ENCODE assay signal across 1 cellular context in the genomic region with DNA sequence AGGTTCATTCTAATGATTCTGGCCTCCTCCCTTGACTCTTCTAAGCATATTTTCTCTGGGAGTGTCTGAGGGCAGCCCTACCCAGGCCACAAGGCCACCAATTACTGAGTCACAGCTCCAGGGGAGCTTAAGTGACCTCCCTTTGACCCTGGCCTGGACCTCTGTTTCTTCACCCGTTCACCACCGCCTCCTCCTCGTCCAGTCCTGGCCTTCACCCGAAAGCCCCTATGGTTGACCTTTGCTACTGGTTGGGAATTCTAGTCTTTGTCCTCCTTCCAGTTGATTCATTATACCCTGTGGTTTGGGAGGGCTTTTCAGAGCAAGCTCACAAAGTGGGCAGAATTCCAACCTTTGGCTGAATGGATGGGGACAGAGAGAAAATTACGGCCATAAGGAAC.
TF ChIP-seq lines count a peak whose summit lies in the region.

No MANE protein-coding gene starts in this region.

TF ChIP-seq in HepG2, 621 proteins besides CTCF, POLR2A, EP300 and RAD21 (continued from another document):
- TF ChIP-seq NBN (conservative IDR thresholded peaks at IDR 0.05) (no peak), THAP11 (CRISPR knock-in tag; IDR thresholded peaks at IDR 0.05) (no peak), TEAD2 (CRISPR knock-in tag; IDR thresholded peaks at IDR 0.05) (no peak), ZNF83 (CRISPR knock-in tag; IDR thresholded peaks at IDR 0.05; ENCODE audit: borderline replicate concordance) (no peak), ZNF839 (CRISPR knock-in tag; IDR thresholded peaks at IDR 0.05; ENCODE audit: borderline replicate concordance) (no peak), BRCA1 (CRISPR knock-in tag; IDR thresholded peaks at IDR 0.05) (no peak), FOXM1 (CRISPR knock-in tag; IDR thresholded peaks at IDR 0.05) (no peak), CBFB (CRISPR knock-in tag; IDR thresholded peaks at IDR 0.05) (no peak), PCBP1 (IDR thresholded peaks at IDR 0.05; ENCODE audit: borderline replicate concordance, low read depth, low read length) (no peak), NR3C1 (CRISPR knock-in tag; IDR thresholded peaks at IDR 0.05) (no peak), NCOR1 (IDR thresholded peaks at IDR 0.05; ENCODE audit: borderline replicate concordance, low read length) (no peak), ATAD3A (CRISPR knock-in tag; IDR thresholded peaks at IDR 0.05) (no peak), ZC3H4 (CRISPR knock-in tag; IDR thresholded peaks at IDR 0.05; ENCODE audit: borderline replicate concordance) (no peak), CCDC6 (CRISPR knock-in tag; IDR thresholded peaks at IDR 0.05) (no peak), NR2F6 (IDR thresholded peaks at IDR 0.05) (0 out of 2 replicates have a peak, but pooled peaks have one; percentile 28), NR2F6 (CRISPR knock-in tag; IDR thresholded peaks at IDR 0.05) (no peak), ZNF720 (CRISPR knock-in tag; IDR thresholded peaks at IDR 0.05) (no peak), ZNF468 (CRISPR knock-in tag; IDR thresholded peaks at IDR 0.05) (no peak), MAFG (CRISPR knock-in tag; IDR thresholded peaks at IDR 0.05) (no peak), FOSL2 (CRISPR knock-in tag; IDR thresholded peaks at IDR 0.05) (0 out of 2 replicates have a peak, but pooled peaks have one; percentile 36), RXRA (CRISPR knock-in tag; IDR thresholded peaks at IDR 0.05) (peak; percentile 70; the same call in 1 of the 2 replicates), MIER3 (CRISPR knock-in tag; IDR thresholded peaks at IDR 0.05; ENCODE audit: borderline replicate concordance) (no peak), EZH2 (conservative IDR thresholded peaks at IDR 0.05; ENCODE audit: low read depth, low read length) (no peak), NR2F1 (CRISPR knock-in tag; IDR thresholded peaks at IDR 0.05) (peak in 1 of 2 experiments; percentile 44; a peak in 1 of 4 replicates), ZNF780A (CRISPR knock-in tag; IDR thresholded peaks at IDR 0.05) (no peak), AGO2 (optimal IDR thresholded peaks at IDR 0.05; ENCODE audit: low read depth, low read length) (no peak), ZNF24 (IDR thresholded peaks at IDR 0.05) (no peak), RELA (CRISPR knock-in tag; IDR thresholded peaks at IDR 0.05) (no peak), GTF2F1 (IDR thresholded peaks at IDR 0.05; ENCODE audit: low read length) (no peak), SIX4 (CRISPR knock-in tag; IDR thresholded peaks at IDR 0.05) (no peak), MTA1 (CRISPR knock-in tag; IDR thresholded peaks at IDR 0.05; ENCODE audit: borderline replicate concordance) (no peak), ZNF224 (CRISPR knock-in tag; IDR thresholded peaks at IDR 0.05) (no peak), ELF3 (CRISPR knock-in tag; IDR thresholded peaks at IDR 0.05) (no peak), ZFP37 (CRISPR knock-in tag; IDR thresholded peaks at IDR 0.05; ENCODE audit: borderline replicate concordance) (no peak), ZNF782 (CRISPR knock-in tag; IDR thresholded peaks at IDR 0.05; ENCODE audit: borderline replicate concordance) (no peak), HNF4A (CRISPR knock-in tag; IDR thresholded peaks at IDR 0.05) (peak; percentile 33; the same call in 1 of the 2 replicates), ZNF431 (CRISPR knock-in tag; IDR thresholded peaks at IDR 0.05; ENCODE audit: borderline replicate concordance, low read depth) (no peak), RARA (CRISPR knock-in tag; IDR thresholded peaks at IDR 0.05) (peak; percentile 76), ZBTB3 (CRISPR knock-in tag; IDR thresholded peaks at IDR 0.05; ENCODE audit: borderline replicate concordance, low read depth) (no peak)
- TF ChIP-seq, protein P1, sequence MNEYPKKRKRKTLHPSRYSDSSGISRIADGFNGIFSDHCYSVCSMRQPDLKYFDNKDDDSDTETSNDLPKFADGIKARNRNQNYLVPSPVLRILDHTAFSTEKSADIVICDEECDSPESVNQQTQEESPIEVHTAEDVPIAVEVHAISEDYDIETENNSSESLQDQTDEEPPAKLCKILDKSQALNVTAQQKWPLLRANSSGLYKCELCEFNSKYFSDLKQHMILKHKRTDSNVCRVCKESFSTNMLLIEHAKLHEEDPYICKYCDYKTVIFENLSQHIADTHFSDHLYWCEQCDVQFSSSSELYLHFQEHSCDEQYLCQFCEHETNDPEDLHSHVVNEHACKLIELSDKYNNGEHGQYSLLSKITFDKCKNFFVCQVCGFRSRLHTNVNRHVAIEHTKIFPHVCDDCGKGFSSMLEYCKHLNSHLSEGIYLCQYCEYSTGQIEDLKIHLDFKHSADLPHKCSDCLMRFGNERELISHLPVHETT (CRISPR knock-in tag; conservative IDR thresholded peaks at IDR 0.05) = no peak
- TF ChIP-seq, protein P2, sequence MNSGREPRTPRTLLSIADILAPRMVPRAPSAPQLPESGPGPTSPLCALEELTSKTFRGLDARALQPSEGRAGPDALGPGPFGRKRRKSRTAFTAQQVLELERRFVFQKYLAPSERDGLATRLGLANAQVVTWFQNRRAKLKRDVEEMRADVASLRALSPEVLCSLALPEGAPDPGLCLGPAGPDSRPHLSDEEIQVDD (CRISPR knock-in tag; IDR thresholded peaks at IDR 0.05; ENCODE audit: borderline replicate concordance) = no peak
- TF ChIP-seq, protein P3, sequence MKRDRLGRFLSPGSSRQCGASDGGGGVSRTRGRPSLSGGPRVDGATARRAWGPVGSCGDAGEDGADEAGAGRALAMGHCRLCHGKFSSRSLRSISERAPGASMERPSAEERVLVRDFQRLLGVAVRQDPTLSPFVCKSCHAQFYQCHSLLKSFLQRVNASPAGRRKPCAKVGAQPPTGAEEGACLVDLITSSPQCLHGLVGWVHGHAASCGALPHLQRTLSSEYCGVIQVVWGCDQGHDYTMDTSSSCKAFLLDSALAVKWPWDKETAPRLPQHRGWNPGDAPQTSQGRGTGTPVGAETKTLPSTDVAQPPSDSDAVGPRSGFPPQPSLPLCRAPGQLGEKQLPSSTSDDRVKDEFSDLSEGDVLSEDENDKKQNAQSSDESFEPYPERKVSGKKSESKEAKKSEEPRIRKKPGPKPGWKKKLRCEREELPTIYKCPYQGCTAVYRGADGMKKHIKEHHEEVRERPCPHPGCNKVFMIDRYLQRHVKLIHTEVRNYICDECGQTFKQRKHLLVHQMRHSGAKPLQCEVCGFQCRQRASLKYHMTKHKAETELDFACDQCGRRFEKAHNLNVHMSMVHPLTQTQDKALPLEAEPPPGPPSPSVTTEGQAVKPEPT (CRISPR knock-in tag; IDR thresholded peaks at IDR 0.05; ENCODE audit: low read depth) = no peak
- TF ChIP-seq, protein P4, sequence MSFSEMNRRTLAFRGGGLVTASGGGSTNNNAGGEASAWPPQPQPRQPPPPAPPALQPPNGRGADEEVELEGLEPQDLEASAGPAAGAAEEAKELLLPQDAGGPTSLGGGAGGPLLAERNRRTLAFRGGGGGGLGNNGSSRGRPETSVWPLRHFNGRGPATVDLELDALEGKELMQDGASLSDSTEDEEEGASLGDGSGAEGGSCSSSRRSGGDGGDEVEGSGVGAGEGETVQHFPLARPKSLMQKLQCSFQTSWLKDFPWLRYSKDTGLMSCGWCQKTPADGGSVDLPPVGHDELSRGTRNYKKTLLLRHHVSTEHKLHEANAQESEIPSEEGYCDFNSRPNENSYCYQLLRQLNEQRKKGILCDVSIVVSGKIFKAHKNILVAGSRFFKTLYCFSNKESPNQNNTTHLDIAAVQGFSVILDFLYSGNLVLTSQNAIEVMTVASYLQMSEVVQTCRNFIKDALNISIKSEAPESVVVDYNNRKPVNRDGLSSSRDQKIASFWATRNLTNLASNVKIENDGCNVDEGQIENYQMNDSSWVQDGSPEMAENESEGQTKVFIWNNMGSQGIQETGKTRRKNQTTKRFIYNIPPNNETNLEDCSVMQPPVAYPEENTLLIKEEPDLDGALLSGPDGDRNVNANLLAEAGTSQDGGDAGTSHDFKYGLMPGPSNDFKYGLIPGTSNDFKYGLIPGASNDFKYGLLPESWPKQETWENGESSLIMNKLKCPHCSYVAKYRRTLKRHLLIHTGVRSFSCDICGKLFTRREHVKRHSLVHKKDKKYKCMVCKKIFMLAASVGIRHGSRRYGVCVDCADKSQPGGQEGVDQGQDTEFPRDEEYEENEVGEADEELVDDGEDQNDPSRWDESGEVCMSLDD (CRISPR knock-in tag; IDR thresholded peaks at IDR 0.05; ENCODE audit: borderline replicate concordance) = no peak
- TF ChIP-seq, protein P5, sequence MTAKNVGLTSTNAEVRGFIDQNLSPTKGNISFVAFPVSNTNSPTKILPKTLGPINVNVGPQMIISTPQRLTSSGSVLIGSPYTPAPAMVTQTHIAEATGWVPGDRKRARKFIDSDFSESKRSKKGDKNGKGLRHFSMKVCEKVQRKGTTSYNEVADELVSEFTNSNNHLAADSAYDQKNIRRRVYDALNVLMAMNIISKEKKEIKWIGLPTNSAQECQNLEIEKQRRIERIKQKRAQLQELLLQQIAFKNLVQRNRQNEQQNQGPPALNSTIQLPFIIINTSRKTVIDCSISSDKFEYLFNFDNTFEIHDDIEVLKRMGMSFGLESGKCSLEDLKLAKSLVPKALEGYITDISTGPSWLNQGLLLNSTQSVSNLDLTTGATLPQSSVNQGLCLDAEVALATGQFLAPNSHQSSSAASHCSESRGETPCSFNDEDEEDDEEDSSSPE (CRISPR knock-in tag; IDR thresholded peaks at IDR 0.05) = no peak
- TF ChIP-seq, protein P6, sequence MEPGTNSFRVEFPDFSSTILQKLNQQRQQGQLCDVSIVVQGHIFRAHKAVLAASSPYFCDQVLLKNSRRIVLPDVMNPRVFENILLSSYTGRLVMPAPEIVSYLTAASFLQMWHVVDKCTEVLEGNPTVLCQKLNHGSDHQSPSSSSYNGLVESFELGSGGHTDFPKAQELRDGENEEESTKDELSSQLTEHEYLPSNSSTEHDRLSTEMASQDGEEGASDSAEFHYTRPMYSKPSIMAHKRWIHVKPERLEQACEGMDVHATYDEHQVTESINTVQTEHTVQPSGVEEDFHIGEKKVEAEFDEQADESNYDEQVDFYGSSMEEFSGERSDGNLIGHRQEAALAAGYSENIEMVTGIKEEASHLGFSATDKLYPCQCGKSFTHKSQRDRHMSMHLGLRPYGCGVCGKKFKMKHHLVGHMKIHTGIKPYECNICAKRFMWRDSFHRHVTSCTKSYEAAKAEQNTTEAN (CRISPR knock-in tag; conservative IDR thresholded peaks at IDR 0.05) = no peak
- TF ChIP-seq, protein P7, sequence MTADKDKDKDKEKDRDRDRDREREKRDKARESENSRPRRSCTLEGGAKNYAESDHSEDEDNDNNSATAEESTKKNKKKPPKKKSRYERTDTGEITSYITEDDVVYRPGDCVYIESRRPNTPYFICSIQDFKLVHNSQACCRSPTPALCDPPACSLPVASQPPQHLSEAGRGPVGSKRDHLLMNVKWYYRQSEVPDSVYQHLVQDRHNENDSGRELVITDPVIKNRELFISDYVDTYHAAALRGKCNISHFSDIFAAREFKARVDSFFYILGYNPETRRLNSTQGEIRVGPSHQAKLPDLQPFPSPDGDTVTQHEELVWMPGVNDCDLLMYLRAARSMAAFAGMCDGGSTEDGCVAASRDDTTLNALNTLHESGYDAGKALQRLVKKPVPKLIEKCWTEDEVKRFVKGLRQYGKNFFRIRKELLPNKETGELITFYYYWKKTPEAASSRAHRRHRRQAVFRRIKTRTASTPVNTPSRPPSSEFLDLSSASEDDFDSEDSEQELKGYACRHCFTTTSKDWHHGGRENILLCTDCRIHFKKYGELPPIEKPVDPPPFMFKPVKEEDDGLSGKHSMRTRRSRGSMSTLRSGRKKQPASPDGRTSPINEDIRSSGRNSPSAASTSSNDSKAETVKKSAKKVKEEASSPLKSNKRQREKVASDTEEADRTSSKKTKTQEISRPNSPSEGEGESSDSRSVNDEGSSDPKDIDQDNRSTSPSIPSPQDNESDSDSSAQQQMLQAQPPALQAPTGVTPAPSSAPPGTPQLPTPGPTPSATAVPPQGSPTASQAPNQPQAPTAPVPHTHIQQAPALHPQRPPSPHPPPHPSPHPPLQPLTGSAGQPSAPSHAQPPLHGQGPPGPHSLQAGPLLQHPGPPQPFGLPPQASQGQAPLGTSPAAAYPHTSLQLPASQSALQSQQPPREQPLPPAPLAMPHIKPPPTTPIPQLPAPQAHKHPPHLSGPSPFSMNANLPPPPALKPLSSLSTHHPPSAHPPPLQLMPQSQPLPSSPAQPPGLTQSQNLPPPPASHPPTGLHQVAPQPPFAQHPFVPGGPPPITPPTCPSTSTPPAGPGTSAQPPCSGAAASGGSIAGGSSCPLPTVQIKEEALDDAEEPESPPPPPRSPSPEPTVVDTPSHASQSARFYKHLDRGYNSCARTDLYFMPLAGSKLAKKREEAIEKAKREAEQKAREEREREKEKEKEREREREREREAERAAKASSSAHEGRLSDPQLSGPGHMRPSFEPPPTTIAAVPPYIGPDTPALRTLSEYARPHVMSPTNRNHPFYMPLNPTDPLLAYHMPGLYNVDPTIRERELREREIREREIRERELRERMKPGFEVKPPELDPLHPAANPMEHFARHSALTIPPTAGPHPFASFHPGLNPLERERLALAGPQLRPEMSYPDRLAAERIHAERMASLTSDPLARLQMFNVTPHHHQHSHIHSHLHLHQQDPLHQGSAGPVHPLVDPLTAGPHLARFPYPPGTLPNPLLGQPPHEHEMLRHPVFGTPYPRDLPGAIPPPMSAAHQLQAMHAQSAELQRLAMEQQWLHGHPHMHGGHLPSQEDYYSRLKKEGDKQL (CRISPR knock-in tag; IDR thresholded peaks at IDR 0.05; ENCODE audit: low read depth) = no peak
- TF ChIP-seq, protein P8, sequence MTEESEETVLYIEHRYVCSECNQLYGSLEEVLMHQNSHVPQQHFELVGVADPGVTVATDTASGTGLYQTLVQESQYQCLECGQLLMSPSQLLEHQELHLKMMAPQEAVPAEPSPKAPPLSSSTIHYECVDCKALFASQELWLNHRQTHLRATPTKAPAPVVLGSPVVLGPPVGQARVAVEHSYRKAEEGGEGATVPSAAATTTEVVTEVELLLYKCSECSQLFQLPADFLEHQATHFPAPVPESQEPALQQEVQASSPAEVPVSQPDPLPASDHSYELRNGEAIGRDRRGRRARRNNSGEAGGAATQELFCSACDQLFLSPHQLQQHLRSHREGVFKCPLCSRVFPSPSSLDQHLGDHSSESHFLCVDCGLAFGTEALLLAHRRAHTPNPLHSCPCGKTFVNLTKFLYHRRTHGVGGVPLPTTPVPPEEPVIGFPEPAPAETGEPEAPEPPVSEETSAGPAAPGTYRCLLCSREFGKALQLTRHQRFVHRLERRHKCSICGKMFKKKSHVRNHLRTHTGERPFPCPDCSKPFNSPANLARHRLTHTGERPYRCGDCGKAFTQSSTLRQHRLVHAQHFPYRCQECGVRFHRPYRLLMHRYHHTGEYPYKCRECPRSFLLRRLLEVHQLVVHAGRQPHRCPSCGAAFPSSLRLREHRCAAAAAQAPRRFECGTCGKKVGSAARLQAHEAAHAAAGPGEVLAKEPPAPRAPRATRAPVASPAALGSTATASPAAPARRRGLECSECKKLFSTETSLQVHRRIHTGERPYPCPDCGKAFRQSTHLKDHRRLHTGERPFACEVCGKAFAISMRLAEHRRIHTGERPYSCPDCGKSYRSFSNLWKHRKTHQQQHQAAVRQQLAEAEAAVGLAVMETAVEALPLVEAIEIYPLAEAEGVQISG (CRISPR knock-in tag; IDR thresholded peaks at IDR 0.05) = no peak
- TF ChIP-seq, protein P9, sequence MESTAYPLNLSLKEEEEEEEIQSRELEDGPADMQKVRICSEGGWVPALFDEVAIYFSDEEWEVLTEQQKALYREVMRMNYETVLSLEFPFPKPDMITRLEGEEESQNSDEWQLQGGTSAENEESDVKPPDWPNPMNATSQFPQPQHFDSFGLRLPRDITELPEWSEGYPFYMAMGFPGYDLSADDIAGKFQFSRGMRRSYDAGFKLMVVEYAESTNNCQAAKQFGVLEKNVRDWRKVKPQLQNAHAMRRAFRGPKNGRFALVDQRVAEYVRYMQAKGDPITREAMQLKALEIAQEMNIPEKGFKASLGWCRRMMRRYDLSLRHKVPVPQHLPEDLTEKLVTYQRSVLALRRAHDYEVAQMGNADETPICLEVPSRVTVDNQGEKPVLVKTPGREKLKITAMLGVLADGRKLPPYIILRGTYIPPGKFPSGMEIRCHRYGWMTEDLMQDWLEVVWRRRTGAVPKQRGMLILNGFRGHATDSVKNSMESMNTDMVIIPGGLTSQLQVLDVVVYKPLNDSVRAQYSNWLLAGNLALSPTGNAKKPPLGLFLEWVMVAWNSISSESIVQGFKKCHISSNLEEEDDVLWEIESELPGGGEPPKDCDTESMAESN (CRISPR knock-in tag; conservative IDR thresholded peaks at IDR 0.05) = no peak
